Comparison of ENCODE assay signal across 11 cellular contexts in the genomic region with DNA sequence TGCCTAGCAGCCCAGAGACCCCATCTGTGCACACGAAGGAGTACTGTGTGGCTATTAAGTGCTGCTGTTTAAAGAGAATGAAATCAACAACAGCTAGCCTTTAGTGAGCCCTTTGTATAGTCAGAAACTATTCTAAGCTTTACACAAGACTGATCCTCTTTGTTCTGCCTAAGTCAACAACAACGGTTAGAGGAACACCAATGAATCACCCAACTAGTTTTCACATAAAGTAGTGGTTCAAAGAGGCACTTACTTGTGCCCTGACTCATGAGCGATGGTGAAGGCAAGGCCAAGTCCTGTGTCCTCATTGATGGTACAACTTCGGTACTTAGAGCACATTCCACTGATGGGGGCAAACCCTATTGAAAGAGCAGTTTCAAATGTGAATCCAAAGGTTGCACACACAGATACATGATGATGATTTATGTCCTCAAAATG.
A peak's percentile ranks its signal among the peaks of the same experiment; 100 is the strongest.
DNase-seq lines count a peak whose midpoint lies in the region; ATAC-seq, FAIRE-seq and TF ChIP-seq lines count a peak whose summit lies in the region.
"Had no signal": no experiment of that assay in that cellular context is flagged by ENCODE, and none has a peak within 500 bp of the region (broad histone marks: within the 10 kb centered on the region; RNA-seq: fewer than 3 reads in every experiment).

No MANE protein-coding gene starts in this region.

- DNase-seq in H54 (ENCODE audit: insufficient read length, low spot score), result peak; percentile 30
- peak; percentile 75 for DNase-seq in PC-3
- DNase-seq in fibroblast of the aortic adventitia (ENCODE audit: low read depth), result peak; percentile 49
- DNase-seq in putamen (ENCODE audit: low spot score), result peak; percentile 22
- DNase-seq in gastrocnemius medialis, result no peak
- no peak for DNase-seq in adrenal gland
- DNase-seq in iPS-NIHi7 (ENCODE audit: extremely low spot score), result no peak
- DNase-seq: activated CD8-positive, alpha-beta memory T cell treated with anti-CD3 and anti-CD28 coated beads for 24 hours; occipital lobe; SIG-M5 had no signal

- no peak overlapping the region for H3K9ac ChIP-seq in PC-3 (ENCODE audit: low read length)

- no peak overlapping the region for H2AFZ ChIP-seq in PC-3 (ENCODE audit: low read length)

- H3K4me1 ChIP-seq in PC-3 (ENCODE audit: insufficient read depth, low read length) (peaks cover 11% of the 10 kb centered on the region), gastrocnemius medialis (no peaks in the 10 kb centered on the region), adrenal gland (replicated peaks in 1 of 2) (no peaks in the 10 kb centered on the region)

- no peaks in the 10 kb centered on the region for H3K9me2 ChIP-seq in PC-3 (replicated peaks; ENCODE audit: low read length)

- no TSS peak for BruUV-seq in PC-3 (replicated peaks; lab: Mats Ljungman, UMichigan)

- POLR2A ChIA-PET in PC-3 (lab: Charles Lee; ENCODE audit: unreplicated experiment), result no interaction called here

- H3K27ac ChIP-seq in PC-3 (ENCODE audit: low read length), result no peak overlapping the region
- no peak overlapping the region for H3K27ac ChIP-seq in gastrocnemius medialis
- H3K27ac ChIP-seq in adrenal gland, result no peak overlapping the region

- H3K9me3 ChIP-seq in PC-3 (ENCODE audit: low read length) (no peaks in the 10 kb centered on the region), gastrocnemius medialis (no peaks in the 10 kb centered on the region), adrenal gland (replicated peaks in 1 of 3) (no peaks in the 10 kb centered on the region)

- TF ChIP-seq CTCF in PC-3 (conservative IDR thresholded peaks at IDR 0.05; ENCODE audit: low read depth, low read length) (no peak), fibroblast of the aortic adventitia (IDR thresholded peaks at IDR 0.05; ENCODE audit: insufficient read depth, low read length) (no peak), gastrocnemius medialis (IDR thresholded peaks at IDR 0.05 in 4 of 5, conservative IDR thresholded peaks at IDR 0.05 in 1 of 5) (no peak), adrenal gland (IDR thresholded peaks at IDR 0.05) (no peak)

- CTCF ChIA-PET in PC-3 (lab: Charles Lee), result no interaction called here

- peak; percentile 100 for FAIRE-seq in H54 (lab: Jason Lieb, UNC)

- TF ChIP-seq POLR2A in H54 (IDR thresholded peaks at IDR 0.05; ENCODE audit: low read depth, low read length) (no peak), gastrocnemius medialis (IDR thresholded peaks at IDR 0.05) (no peak), adrenal gland (IDR thresholded peaks at IDR 0.05) (no peak)

- H4K20me1 ChIP-seq in PC-3 (ENCODE audit: low read length), result no peaks in the 10 kb centered on the region

- no peaks in the 10 kb centered on the region for H3F3A ChIP-seq in PC-3 (ENCODE audit: low read length, unreplicated experiment)

- H3K4me2 ChIP-seq in PC-3 (ENCODE audit: low read length), result peak overlapping the region; percentile 49; the same call in 1 of the 2 replicates

- H3K4me3 ChIP-seq in PC-3 (ENCODE audit: low read length), result no peak overlapping the region
- no peak overlapping the region for H3K4me3 ChIP-seq in fibroblast of the aortic adventitia (ENCODE audit: low read depth, low read length)
- H3K4me3 ChIP-seq in gastrocnemius medialis, result no peak overlapping the region
- H3K4me3 ChIP-seq in adrenal gland, result no peak overlapping the region

- ATAC-seq in PC-3, result peak; percentile 48
- no peak for ATAC-seq in gastrocnemius medialis
- ATAC-seq in HG03571 (IDR thresholded peaks at IDR 0.05; ENCODE audit: unreplicated experiment), result no peak

- H3K27me3 ChIP-seq in PC-3 (ENCODE audit: low read length) (no peaks in the 10 kb centered on the region; the same call in 1 of the 2 replicates), gastrocnemius medialis (no peaks in the 10 kb centered on the region), adrenal gland (peaks cover 3% of the 10 kb centered on the region)

- no peaks in the 10 kb centered on the region for H3K36me3 ChIP-seq in PC-3 (ENCODE audit: low read depth, low read length)
- no peaks in the 10 kb centered on the region for H3K36me3 ChIP-seq in gastrocnemius medialis
- no peaks in the 10 kb centered on the region for H3K36me3 ChIP-seq in adrenal gland (replicated peaks in 1 of 2)

- H3K79me2 ChIP-seq in PC-3 (ENCODE audit: low read length), result no peaks in the 10 kb centered on the region

- WGBS in adrenal gland, 4 donors, result 17 to 45% (median 39%) methylated on average over 4 of the region's 4 CpGs

- in situ Hi-C loops in gastrocnemius medialis (cut with MboI; ENCODE audit: low sequenced_read_pairs in 4 of 4), result no loop called here

- intact Hi-C loops in PC-3 (cut with micrococcal nuclease) (no loop called here), gastrocnemius medialis (cut with DNase I; ENCODE audit: low total_unique reads) (no loop called here), adrenal gland (cut with DNase I) (no loop called here)

Comparison
In these comparisons a context has a peak if more than half of its experiments do, and no peak if none do; other contexts are left out.
1. DNase-seq: peak in H54 (single experiment), PC-3 (single experiment), fibroblast of the aortic adventitia (single experiment) and putamen (single experiment); none in gastrocnemius medialis (0 of 2), adrenal gland (0 of 7) and iPS-NIHi7 (single experiment).